Comparison of ENCODE assay signal across 9 cellular contexts in genomic region chr3:149367021-149367840, GRCh38. TPM values are rescaled to one million over a fixed set of nuclear protein-coding genes. Genes with fewer than 3 reads are reported as not detected.
A peak's percentile ranks its signal among the peaks of the same experiment; 100 is the strongest.
DNase-seq lines count a peak whose midpoint lies in the region; ATAC-seq, FAIRE-seq and TF ChIP-seq lines count a peak whose summit lies in the region.
"Had no signal": no experiment of that assay in that cellular context is flagged by ENCODE, and none has a peak within 500 bp of the region (broad histone marks: within the 10 kb centered on the region; RNA-seq: fewer than 3 reads in every experiment).

No MANE protein-coding gene starts in this region.

- peaks cover 13% of the 10 kb centered on the region for H3K4me1 Mint-ChIP-seq in activated T-cell treated with anti-CD3 and anti-CD28 coated beads, Interleukin-2, amount 50 U/mL, for 72 hours (ENCODE audit: low read depth)
- H3K4me1 Mint-ChIP-seq: activated naive CD8-positive, alpha-beta T cell treated with anti-CD3 and anti-CD28 coated beads, Interleukin-2, amount 10 ng/mL, durations not matched to agents 7 days and 5 days had no signal

- dilution Hi-C loops in keratinocyte (cut with MboI; ENCODE audit: extremely low pct_ligation_motif_present, low sequenced_read_pairs): no loop called here

- H2AFZ ChIP-seq in keratinocyte (ENCODE audit: control insufficient read depth, low read length): no peak overlapping the region

- peak overlapping the region; percentile 90 for H3K27ac ChIP-seq in keratinocyte (ENCODE audit: control insufficient read depth, insufficient read depth, low read length)

- H3K4me2 ChIP-seq in keratinocyte (ENCODE audit: control insufficient read depth, extremely low read depth, insufficient read depth, low read depth, low read length): peak overlapping the region; percentile 22

- H3K9ac ChIP-seq in keratinocyte (ENCODE audit: control insufficient read depth, extremely low read depth, insufficient read depth, low read length): peak overlapping the region; percentile 57

- no peak overlapping the region for H3K4me3 ChIP-seq in keratinocyte (ENCODE audit: control insufficient read depth in 2 of 3, extremely low read depth in 1 of 3, insufficient read depth in 2 of 3, low read depth in 1 of 3, low read length in 3 of 3)

- no peaks in the 10 kb centered on the region for H3K9me3 ChIP-seq in keratinocyte (ENCODE audit: control insufficient read depth, low read depth, low read length)

- no peak overlapping the region for H3K4me3 Mint-ChIP-seq in activated T-cell treated with anti-CD3 and anti-CD28 coated beads, Interleukin-2, amount 50 U/mL, for 72 hours
- H3K4me3 Mint-ChIP-seq: activated naive CD8-positive, alpha-beta T cell treated with anti-CD3 and anti-CD28 coated beads, Interleukin-2, amount 10 ng/mL, durations not matched to agents 7 days and 5 days had no signal

- FAIRE-seq in keratinocyte (lab: Jason Lieb, UNC): peak; percentile 99

- H3K9me3 Mint-ChIP-seq in activated T-cell treated with anti-CD3 and anti-CD28 coated beads, Interleukin-2, amount 50 U/mL, for 72 hours: peaks cover 0 to 1% of the 10 kb centered on the region in 2 donors
- H3K9me3 Mint-ChIP-seq: activated naive CD8-positive, alpha-beta T cell treated with anti-CD3 and anti-CD28 coated beads, Interleukin-2, amount 10 ng/mL, durations not matched to agents 7 days and 5 days had no signal

- peaks cover 51% of the 10 kb centered on the region for H3K4me1 ChIP-seq in keratinocyte (ENCODE audit: control insufficient read depth, extremely low read depth, insufficient read depth, low read length)

- peaks cover 3 to 11% of the 10 kb centered on the region in 2 experiments for H3K36me3 ChIP-seq in keratinocyte (ENCODE audit: control insufficient read depth in 2 of 2, extremely low read depth in 1 of 2, insufficient read depth in 2 of 2, low read length in 2 of 2)

- H3K27ac Mint-ChIP-seq in activated T-cell treated with anti-CD3 and anti-CD28 coated beads, Interleukin-2, amount 50 U/mL, for 72 hours: peak overlapping the region; percentile 34
- H3K27ac Mint-ChIP-seq: activated naive CD8-positive, alpha-beta T cell treated with anti-CD3 and anti-CD28 coated beads, Interleukin-2, amount 10 ng/mL, durations not matched to agents 7 days and 5 days had no signal

- H3K9me1 ChIP-seq in keratinocyte (ENCODE audit: control insufficient read depth, extremely low read depth, insufficient read depth, low read length): no peaks in the 10 kb centered on the region

- peak; percentile 90 to 92 for ATAC-seq in activated T-cell treated with anti-CD3 and anti-CD28 coated beads, Interleukin-2, amount 50 U/mL, for 72 hours (replicated peaks in 1 of 2)
- no peak for ATAC-seq in GM21529 (IDR thresholded peaks at IDR 0.05; ENCODE audit: unreplicated experiment)

- H3K27me3 ChIP-seq in keratinocyte (ENCODE audit: control insufficient read depth, extremely low read depth, insufficient read depth, low read length): no peaks in the 10 kb centered on the region

- no peak for TF ChIP-seq CTCF in keratinocyte (optimal IDR thresholded peaks at IDR 0.05 in 1 of 3, IDR thresholded peaks at IDR 0.05 in 1 of 3, conservative IDR thresholded peaks at IDR 0.05 in 1 of 3; ENCODE audit: extremely low read depth in 1 of 3, insufficient read depth in 2 of 3, low read length in 3 of 3)

- peaks cover 2% of the 10 kb centered on the region for H3K79me2 ChIP-seq in keratinocyte (ENCODE audit: control insufficient read depth, insufficient read depth, low read length)

- no peaks in the 10 kb centered on the region for H4K20me1 ChIP-seq in keratinocyte (ENCODE audit: control insufficient read depth, extremely low read depth, insufficient read depth, low read length)

- peaks cover 8% of the 10 kb centered on the region for H3K27me3 Mint-ChIP-seq in activated T-cell treated with anti-CD3 and anti-CD28 coated beads, Interleukin-2, amount 50 U/mL, for 72 hours (ENCODE audit: low read depth)

- no peaks in the 10 kb centered on the region for H3K36me3 Mint-ChIP-seq in activated T-cell treated with anti-CD3 and anti-CD28 coated beads, Interleukin-2, amount 50 U/mL, for 72 hours (ENCODE audit: insufficient read depth in 2 of 2)
- H3K36me3 Mint-ChIP-seq: activated naive CD8-positive, alpha-beta T cell treated with anti-CD3 and anti-CD28 coated beads, Interleukin-2, amount 10 ng/mL, durations not matched to agents 7 days and 5 days had no signal

- DNase-seq in stimulated activated CD4-positive, alpha-beta T cell treated with anti-CD3 and anti-CD28 coated beads, Interleukin-2, amount 100 ng/mL, for 24 hours: peak; percentile 5 to 19
- DNase-seq in stimulated activated CD4-positive, alpha-beta T cell treated with anti-CD3 and anti-CD28 coated beads, Interleukin-12 subunit alpha, Interleukin-12 subunit beta, amount 100 ng/mL, for 4 hours: no peak
- peak; percentile 8 to 16 for DNase-seq in activated T-cell treated with anti-CD3 and anti-CD28 coated beads, Interleukin-2, amount 50 U/mL, for 72 hours
- DNase-seq in keratinocyte (ENCODE audit: low read depth, low spot score): peak; percentile 86
- DNase-seq in NCI-H526 treated with DMSO at 0.1 percent for 48 hours (lab: John Stamatoyannopoulos, UW): no peak
- DNase-seq in hepatic stellate cell (ENCODE audit: low spot score): no peak
- no peak for DNase-seq in AML-193 (lab: John Stamatoyannopoulos, UW)
- DNase-seq: activated naive CD8-positive, alpha-beta T cell treated with anti-CD3 and anti-CD28 coated beads, Interleukin-2, amount 10 ng/mL, durations not matched to agents 7 days and 5 days had no signal

RNA-seq across cellular contexts. Expression of gene TM4SF1, which starts 10.2 kb away (rescaled TPM):
- total RNA-seq in activated T-cell treated with anti-CD3 and anti-CD28 coated beads, Interleukin-2, amount 50 U/mL, for 72 hours: under 1 TPM in 1 of 2 donors, not detected in 1; 0.23 TPM
- polyA plus RNA-seq in keratinocyte: 274 to 375 TPM (median 323 TPM) in 3 replicates
- 264 TPM for polyA plus RNA-seq in keratinocyte (2011; ENCODE audit: low read depth)
- 180 and 240 TPM in 2 replicates for polyA plus RNA-seq in keratinocyte (2011; cell fraction: cytosol; rRNA removed)
- 579 and 691 TPM in 2 replicates for polyA plus RNA-seq in keratinocyte (2011; cell fraction: nucleus; rRNA removed)
- polyA plus RNA-seq in keratinocyte (2012; ENCODE audit: low replicate concordance): 183 and 204 TPM in 2 replicates
- 72.1 to 465 TPM (median 388 TPM) in 3 replicates for polyA minus RNA-seq in keratinocyte
- 143 TPM for polyA minus RNA-seq in keratinocyte (2011; cell fraction: cytosol; rRNA and poly(A)+ RNA removed)
- polyA minus RNA-seq in keratinocyte (2011; cell fraction: nucleus; rRNA and poly(A)+ RNA removed): 351 and 501 TPM in 2 replicates
- total RNA-seq: activated naive CD8-positive, alpha-beta T cell treated with anti-CD3 and anti-CD28 coated beads, Interleukin-2, amount 10 ng/mL, durations not matched to agents 7 days and 5 days had no signal

RNA-seq across cellular contexts. Expression of gene TM4SF18, which starts 33.8 kb away (rescaled TPM):
- not detected for total RNA-seq in activated T-cell treated with anti-CD3 and anti-CD28 coated beads, Interleukin-2, amount 50 U/mL, for 72 hours
- polyA plus RNA-seq in keratinocyte: not detected in 3 replicates
- not detected for polyA plus RNA-seq in keratinocyte (2011; ENCODE audit: low read depth)
- not detected in 2 replicates for polyA plus RNA-seq in keratinocyte (2011; cell fraction: cytosol; rRNA removed)
- polyA plus RNA-seq in keratinocyte (2011; cell fraction: nucleus; rRNA removed): not detected in 2 replicates
- not detected in 2 replicates for polyA plus RNA-seq in keratinocyte (2012; ENCODE audit: low replicate concordance)
- polyA minus RNA-seq in keratinocyte: not detected in 3 replicates
- not detected for polyA minus RNA-seq in keratinocyte (2011; cell fraction: cytosol; rRNA and poly(A)+ RNA removed)
- polyA minus RNA-seq in keratinocyte (2011; cell fraction: nucleus; rRNA and poly(A)+ RNA removed): not detected in 2 replicates
- total RNA-seq: activated naive CD8-positive, alpha-beta T cell treated with anti-CD3 and anti-CD28 coated beads, Interleukin-2, amount 10 ng/mL, durations not matched to agents 7 days and 5 days had no signal

Comparison
In these comparisons a context has a peak if more than half of its experiments do, and no peak if none do; other contexts are left out.
1. DNase-seq: peak in stimulated activated CD4-positive, alpha-beta T cell treated with anti-CD3 and anti-CD28 coated beads, Interleukin-2, amount 100 ng/mL, for 24 hours (2 of 2), activated T-cell treated with anti-CD3 and anti-CD28 coated beads, Interleukin-2, amount 50 U/mL, for 72 hours (2 of 2) and keratinocyte (single experiment); none in stimulated activated CD4-positive, alpha-beta T cell treated with anti-CD3 and anti-CD28 coated beads, Interleukin-12 subunit alpha, Interleukin-12 subunit beta, amount 100 ng/mL, for 4 hours (single experiment), NCI-H526 treated with DMSO at 0.1 percent for 48 hours (single experiment), hepatic stellate cell (single experiment) and AML-193 (0 of 2).